15 cellular contexts compared by ENCODE assay signal in the genomic region with DNA sequence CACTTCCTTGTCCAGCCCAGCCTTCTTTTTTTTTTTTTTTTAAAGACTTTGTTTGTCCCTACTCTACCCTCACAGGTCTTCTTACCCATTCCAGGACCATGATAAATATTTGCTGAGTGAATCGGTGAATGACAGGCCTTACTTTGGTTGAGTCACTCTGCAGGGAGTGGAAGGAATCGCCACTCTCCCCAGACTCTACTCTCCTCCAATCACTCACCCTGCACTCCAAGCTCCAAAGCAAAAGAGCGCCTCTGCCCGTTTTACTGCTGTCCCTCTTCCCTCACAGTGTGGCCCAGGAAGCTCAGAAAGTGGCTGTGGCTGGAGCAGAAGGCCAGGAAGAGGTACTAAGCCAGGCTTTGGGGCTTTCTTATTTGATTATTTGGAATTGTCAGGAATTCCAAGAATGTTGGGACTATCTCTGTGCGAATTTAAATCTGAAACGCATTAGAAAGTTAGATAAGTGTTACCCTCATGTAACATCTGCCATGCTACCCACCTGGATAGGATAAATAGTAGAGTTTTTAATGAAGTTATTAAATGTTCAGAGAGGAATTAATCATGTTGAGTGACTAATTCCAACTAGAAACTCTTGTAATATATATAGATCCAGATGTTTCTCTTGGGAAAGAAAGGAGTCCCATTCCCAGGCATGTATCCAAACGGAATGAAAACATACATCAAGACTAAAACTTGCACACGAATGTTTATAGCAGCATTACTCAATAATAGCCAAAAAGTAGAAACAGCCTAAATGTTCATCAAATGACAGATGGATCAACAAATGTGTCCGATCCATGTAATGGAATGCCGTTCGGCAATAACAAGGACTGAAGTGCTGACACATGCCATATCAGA. TPM values are rescaled to one million over a fixed set of nuclear protein-coding genes. Genes with fewer than 3 reads are reported as not detected.
A peak's percentile ranks its signal among the peaks of the same experiment; 100 is the strongest.
DNase-seq lines count a peak whose midpoint lies in the region; ATAC-seq, FAIRE-seq and TF ChIP-seq lines count a peak whose summit lies in the region.
"Had no signal": no experiment of that assay in that cellular context is flagged by ENCODE, and none has a peak within 500 bp of the region (broad histone marks: within the 10 kb centered on the region; RNA-seq: fewer than 3 reads in every experiment).

No MANE protein-coding gene starts in this region.

- ATAC-seq in GM21576 (IDR thresholded peaks at IDR 0.05; ENCODE audit: unreplicated experiment) (no peak), GM18505 (IDR thresholded peaks at IDR 0.05; ENCODE audit: unreplicated experiment) (no peak)

- H3K9ac ChIP-seq in HUES6 (ENCODE audit: low read length), result peak overlapping the region; percentile 45
- H3K9ac ChIP-seq in keratinocyte (ENCODE audit: control insufficient read depth, extremely low read depth, insufficient read depth, low read length), result no peak overlapping the region

- no peak overlapping the region for H3K4me3 ChIP-seq in AG10803 (ENCODE audit: low read length)
- H3K4me3 ChIP-seq in HUES6 (ENCODE audit: low read depth, low read length), result no peak overlapping the region
- H3K4me3 ChIP-seq in bronchial epithelial cell (ENCODE audit: low read depth, low read length), result no peak overlapping the region
- no peak overlapping the region for H3K4me3 ChIP-seq in keratinocyte (ENCODE audit: control insufficient read depth in 2 of 3, extremely low read depth in 1 of 3, insufficient read depth in 2 of 3, low read depth in 1 of 3, low read length in 3 of 3)
- H3K4me3 ChIP-seq: HAP-1 had no signal

- in situ Hi-C loops in GM13977 (cut with MboI; ENCODE audit: low pct_unique_long_range_greater_than_20kb, low sequenced_read_pairs, unreplicated experiment), result no loop called here

- H3K27me3 ChIP-seq in HUES6 (ENCODE audit: control insufficient read depth, insufficient read depth, low read length), result no peaks in the 10 kb centered on the region
- H3K27me3 ChIP-seq in bronchial epithelial cell (ENCODE audit: control insufficient read depth, insufficient read depth, low read length), result no peaks in the 10 kb centered on the region
- no peaks in the 10 kb centered on the region for H3K27me3 ChIP-seq in keratinocyte (ENCODE audit: control insufficient read depth, extremely low read depth, insufficient read depth, low read length)

- DNase-seq in AG10803 (ENCODE audit: low read depth) (peak; percentile 47), bronchial epithelial cell (ENCODE audit: low read depth) (peak; percentile 89), keratinocyte (ENCODE audit: low read depth, low spot score) (peak; percentile 21), NCI-H1092 (lab: John Stamatoyannopoulos, UW) (no peak), GM13977 (ENCODE audit: low spot score) (no peak)
- DNase-seq: effector memory CD4-positive, alpha-beta T cell; left cardiac atrium; NCI-H1105 treated with DMSO at 0.1 percent for 48 hours; NK-92 treated with Interleukin-12 subunit alpha and Interleukin-12 subunit beta, amount 100 ng/mL, for 24 hours; stimulated activated naive CD4-positive, alpha-beta T cell treated with Interleukin-2 at 50 U/mL for 16 hours had no signal

- H4K20me1 ChIP-seq in keratinocyte (ENCODE audit: control insufficient read depth, extremely low read depth, insufficient read depth, low read length), result no peaks in the 10 kb centered on the region

- no peaks in the 10 kb centered on the region for H3K79me2 ChIP-seq in keratinocyte (ENCODE audit: control insufficient read depth, insufficient read depth, low read length)

- no peak overlapping the region for H2AFZ ChIP-seq in keratinocyte (ENCODE audit: control insufficient read depth, low read length)

- no peak for TF ChIP-seq POLR2A in GM18505 (IDR thresholded peaks at IDR 0.05; ENCODE audit: borderline replicate concordance, extremely low read depth, insufficient read depth, insufficient read length)

- H3K27ac ChIP-seq in HUES6 (ENCODE audit: low read depth, low read length) (peak overlapping the region; percentile 57), keratinocyte (ENCODE audit: control insufficient read depth, insufficient read depth, low read length) (no peak overlapping the region)
- H3K27ac ChIP-seq: neutrophil had no signal

- FAIRE-seq in bronchial epithelial cell (lab: Jason Lieb, UNC), result no peak
- FAIRE-seq in keratinocyte (lab: Jason Lieb, UNC), result no peak

- no peaks in the 10 kb centered on the region for H3K36me3 ChIP-seq in HUES6 (ENCODE audit: control insufficient read depth, insufficient read depth, low read length)
- no peaks in the 10 kb centered on the region for H3K36me3 ChIP-seq in bronchial epithelial cell (ENCODE audit: control insufficient read depth, insufficient read depth, low read length)
- no peaks in the 10 kb centered on the region for H3K36me3 ChIP-seq in keratinocyte (ENCODE audit: control insufficient read depth in 2 of 2, extremely low read depth in 1 of 2, insufficient read depth in 2 of 2, low read length in 2 of 2)
- H3K36me3 ChIP-seq: HAP-1, neutrophil had no signal

- no peaks in the 10 kb centered on the region for H3K9me1 ChIP-seq in keratinocyte (ENCODE audit: control insufficient read depth, extremely low read depth, insufficient read depth, low read length)

- peaks cover 55% of the 10 kb centered on the region for H3K4me1 ChIP-seq in HUES6 (ENCODE audit: control insufficient read depth, insufficient read depth, low read length)
- H3K4me1 ChIP-seq in keratinocyte (ENCODE audit: control insufficient read depth, extremely low read depth, insufficient read depth, low read length), result peaks cover 7% of the 10 kb centered on the region

- TF ChIP-seq CTCF in AG10803 (conservative IDR thresholded peaks at IDR 0.05; ENCODE audit: low read length) (no peak), bronchial epithelial cell (IDR thresholded peaks at IDR 0.05; ENCODE audit: insufficient read depth, low read length, severe bottlenecking) (no peak), keratinocyte (optimal IDR thresholded peaks at IDR 0.05 in 1 of 3, IDR thresholded peaks at IDR 0.05 in 1 of 3, conservative IDR thresholded peaks at IDR 0.05 in 1 of 3; ENCODE audit: extremely low read depth in 1 of 3, insufficient read depth in 2 of 3, low read length in 3 of 3) (no peak), GM13977 (IDR thresholded peaks at IDR 0.05; ENCODE audit: extremely low read depth, insufficient read depth, missing control alignments) (no peak)

- no peak overlapping the region for H3K4me2 ChIP-seq in keratinocyte (ENCODE audit: control insufficient read depth, extremely low read depth, insufficient read depth, low read depth, low read length)

- H3K9me3 ChIP-seq in HUES6 (ENCODE audit: control insufficient read depth, insufficient read depth, low read depth, low read length), result no peaks in the 10 kb centered on the region
- H3K9me3 ChIP-seq in keratinocyte (ENCODE audit: control insufficient read depth, low read depth, low read length), result no peaks in the 10 kb centered on the region
- H3K9me3 ChIP-seq: HAP-1, neutrophil had no signal

- dilution Hi-C loops in keratinocyte (cut with MboI; ENCODE audit: extremely low pct_ligation_motif_present, low sequenced_read_pairs), result no loop called here

RNA-seq across cellular contexts. Expression of a gene that starts 43.0 kb away (rescaled TPM):
- total RNA-seq in bronchial epithelial cell, result 140 and 178 TPM in 2 replicates
- 30.7 to 54.7 TPM (median 51.4 TPM) in 3 replicates for polyA plus RNA-seq in keratinocyte
- 72.0 TPM for polyA plus RNA-seq in keratinocyte (2011; ENCODE audit: low read depth)
- polyA plus RNA-seq in keratinocyte (2011; cell fraction: cytosol; rRNA removed), result 34.0 and 35.9 TPM in 2 replicates
- 91.1 and 111 TPM in 2 replicates for polyA plus RNA-seq in keratinocyte (2011; cell fraction: nucleus; rRNA removed)
- 33.8 and 55.2 TPM in 2 replicates for polyA plus RNA-seq in keratinocyte (2012; ENCODE audit: low replicate concordance)
- polyA minus RNA-seq in keratinocyte, result 14.3 to 37.4 TPM (median 34.8 TPM) in 3 replicates
- polyA minus RNA-seq in keratinocyte (2011; cell fraction: cytosol; rRNA and poly(A)+ RNA removed), result 31.1 TPM
- polyA minus RNA-seq in keratinocyte (2011; cell fraction: nucleus; rRNA and poly(A)+ RNA removed), result 36.0 and 53.2 TPM in 2 replicates

Comparison
In these comparisons a context has a peak if more than half of its experiments do, and no peak if none do; other contexts are left out.
1. DNase-seq: peak in AG10803 (single experiment), bronchial epithelial cell (single experiment) and keratinocyte (single experiment); none in NCI-H1092 (single experiment) and GM13977 (single experiment).